In the genomic region with DNA sequence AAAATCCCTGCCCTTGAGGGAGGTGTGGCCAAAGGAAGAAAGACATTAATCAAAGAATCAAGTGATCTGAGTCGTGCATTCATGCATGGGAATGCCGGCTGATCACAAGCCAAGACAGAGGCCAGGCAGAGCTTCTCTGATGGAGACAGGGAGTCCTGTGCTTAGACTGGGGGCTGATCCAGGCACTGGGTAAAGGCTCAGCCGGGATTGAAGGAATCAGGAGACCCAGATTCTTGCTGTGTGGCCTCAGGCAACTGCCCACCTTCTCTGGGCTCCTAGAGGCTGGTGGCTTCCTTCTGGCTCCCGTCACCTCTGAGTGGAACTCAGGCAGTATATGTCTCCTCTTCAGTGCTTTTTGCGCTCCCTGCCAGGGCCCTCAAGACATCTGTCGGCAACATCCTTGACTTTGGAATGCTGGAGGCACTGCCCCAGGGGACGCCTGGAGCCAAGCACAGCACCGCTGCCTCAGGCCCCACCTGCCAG, we compare ENCODE assay signal across 9 cellular contexts. TPM values are rescaled to one million over a fixed set of nuclear protein-coding genes. Genes with fewer than 3 reads are reported as not detected.
DNase-seq lines count a peak whose midpoint lies in the region; ATAC-seq, FAIRE-seq and TF ChIP-seq lines count a peak whose summit lies in the region.
"Had no signal": no experiment of that assay in that cellular context is flagged by ENCODE, and none has a peak within 500 bp of the region (broad histone marks: within the 10 kb centered on the region; RNA-seq: fewer than 3 reads in every experiment).

No MANE protein-coding gene starts in this region.

- H2AK5ac ChIP-seq in H9 (ENCODE audit: insufficient read length, low read length), result no peak overlapping the region

- H3K18ac ChIP-seq in H9 (ENCODE audit: insufficient read length, low read depth, low read length), result no peak overlapping the region

- no peak for FAIRE-seq in D721Med (lab: Jason Lieb, UNC)

- H3K36me3 Mint-ChIP-seq in H9 (ENCODE audit: insufficient read depth in 1 of 3, low read depth in 3 of 3), result no peaks in the 10 kb centered on the region
- H3K36me3 Mint-ChIP-seq in immature natural killer cell, result no peaks in the 10 kb centered on the region
- no peaks in the 10 kb centered on the region for H3K36me3 Mint-ChIP-seq in activated naive CD8-positive, alpha-beta T cell treated with anti-CD3 and anti-CD28 coated beads, Interleukin-2, amount 50 U/mL, for 24 hours (ENCODE audit: low read depth)

- no peak overlapping the region for H3K9ac ChIP-seq in H9 (ENCODE audit: extremely low read depth, insufficient read length, low read length)

- WGBS in H9 (ENCODE audit: extremely low coverage, insufficient read length, low lambda C conversion rate), result no CpG with 5 or more reads among the region's 8 CpGs

- H2BK20ac ChIP-seq in H9 (ENCODE audit: low read depth, low read length, poor library complexity, severe bottlenecking), result no peak overlapping the region

- no peaks in the 10 kb centered on the region for H3K79me2 ChIP-seq in H9 (ENCODE audit: insufficient read depth, low read length)

- no peak overlapping the region for H3K27ac Mint-ChIP-seq in H9
- H3K27ac Mint-ChIP-seq in immature natural killer cell, result peak overlapping the region in 4 of 6 donors; percentile 3 to 81 (median 58)
- peak overlapping the region; percentile 6 to 65 for H3K27ac Mint-ChIP-seq in stimulated activated naive CD8-positive, alpha-beta T cell treated with anti-CD3 and anti-CD28 coated beads, Interleukin-15, amount 100 ng/mL, for 72 hours
- H3K27ac Mint-ChIP-seq in activated naive CD8-positive, alpha-beta T cell treated with anti-CD3 and anti-CD28 coated beads, Interleukin-2, amount 50 U/mL, for 24 hours, result no peak overlapping the region
- H3K27ac Mint-ChIP-seq: IgD-negative memory B cell had no signal

- no peaks in the 10 kb centered on the region for H3K9me3 ChIP-seq in H9 (ENCODE audit: control insufficient read depth, low read depth, low read length)

- H3K9me3 Mint-ChIP-seq in H9 (peaks cover 0 to 5% of the 10 kb centered on the region in 2 experiments; a peak in 2 of 5 replicates), immature natural killer cell (no peaks in the 10 kb centered on the region)
- H3K9me3 Mint-ChIP-seq in stimulated activated naive CD8-positive, alpha-beta T cell treated with anti-CD3 and anti-CD28 coated beads, Interleukin-15, amount 100 ng/mL, for 72 hours, result no peaks in the 10 kb centered on the region
- H3K9me3 Mint-ChIP-seq in activated naive CD8-positive, alpha-beta T cell treated with anti-CD3 and anti-CD28 coated beads, Interleukin-2, amount 50 U/mL, for 24 hours, result no peaks in the 10 kb centered on the region
- H3K9me3 Mint-ChIP-seq: IgD-negative memory B cell had no signal

- no peak overlapping the region for H2AFZ ChIP-seq in H9 (ENCODE audit: low read length)

- no peak overlapping the region for H3K4me2 ChIP-seq in H9 (ENCODE audit: insufficient read depth, insufficient read length, low read length)

- no peak overlapping the region for H2BK120ac ChIP-seq in H9 (ENCODE audit: low read depth, low read length, poor library complexity, severe bottlenecking)

- peaks cover 80% of the 10 kb centered on the region for H3K27me3 ChIP-seq in H9 (ENCODE audit: insufficient read depth, low read length)

- H3K56ac ChIP-seq in H9 (ENCODE audit: insufficient read length, low read depth, low read length), result no peak overlapping the region

- peaks cover 8% of the 10 kb centered on the region; the same call in 1 of the 2 replicates for H3K4me1 ChIP-seq in H9 (ENCODE audit: insufficient read depth, low read length)

- H3K23ac ChIP-seq in H9 (ENCODE audit: insufficient read length, low read depth, low read length), result no peak overlapping the region

- no peak overlapping the region for H4K91ac ChIP-seq in H9 (ENCODE audit: insufficient read length, low read depth, low read length)

- DNase-seq in H9 (peak; percentile 76), immature natural killer cell (no peak), NCI-H345 (lab: John Stamatoyannopoulos, UW) (no peak), D721Med (ENCODE audit: insufficient read length, low spot score) (no peak), GM13976 (ENCODE audit: low spot score) (no peak)
- DNase-seq in stimulated activated naive CD8-positive, alpha-beta T cell treated with anti-CD3 and anti-CD28 coated beads, Interleukin-15, amount 100 ng/mL, for 72 hours, result no peak
- DNase-seq in activated naive CD8-positive, alpha-beta T cell treated with anti-CD3 and anti-CD28 coated beads, Interleukin-2, amount 50 U/mL, for 24 hours, result no peak

- H3K23me2 ChIP-seq in H9 (ENCODE audit: insufficient read length, low read depth, low read length, poor library complexity, severe bottlenecking), result peaks cover 5% of the 10 kb centered on the region

- H3K4me3 Mint-ChIP-seq in H9 (peak overlapping the region in 1 of 2 experiments; percentile 66; a peak in 2 of 5 replicates), immature natural killer cell (peak overlapping the region in 1 of 5 donors; percentile 1)
- no peak overlapping the region for H3K4me3 Mint-ChIP-seq in stimulated activated naive CD8-positive, alpha-beta T cell treated with anti-CD3 and anti-CD28 coated beads, Interleukin-15, amount 100 ng/mL, for 72 hours
- H3K4me3 Mint-ChIP-seq in activated naive CD8-positive, alpha-beta T cell treated with anti-CD3 and anti-CD28 coated beads, Interleukin-2, amount 50 U/mL, for 24 hours, result no peak overlapping the region

- no peak overlapping the region for H2BK15ac ChIP-seq in H9 (ENCODE audit: low read depth, low read length)

- no peaks in the 10 kb centered on the region for H4K20me1 ChIP-seq in H9 (ENCODE audit: control insufficient read depth, insufficient read depth, insufficient read length)

- no peak overlapping the region for H3K4ac ChIP-seq in H9 (ENCODE audit: low read depth, low read length)

- H3K27me3 Mint-ChIP-seq in H9 (ENCODE audit: low read depth) (peaks cover 94% of the 10 kb centered on the region), immature natural killer cell (ENCODE audit: low read depth in 3 of 3) (peaks cover 5 to 16% (median 5%) of the 10 kb centered on the region in 3 donors)
- H3K27me3 Mint-ChIP-seq in stimulated activated naive CD8-positive, alpha-beta T cell treated with anti-CD3 and anti-CD28 coated beads, Interleukin-15, amount 100 ng/mL, for 72 hours, result no peaks in the 10 kb centered on the region
- H3K27me3 Mint-ChIP-seq in activated naive CD8-positive, alpha-beta T cell treated with anti-CD3 and anti-CD28 coated beads, Interleukin-2, amount 50 U/mL, for 24 hours, result no peaks in the 10 kb centered on the region
- H3K27me3 Mint-ChIP-seq: IgD-negative memory B cell had no signal

- H4K8ac ChIP-seq in H9 (replicated peaks; ENCODE audit: insufficient read length, low read depth, low read length), result no peak overlapping the region

- no peak overlapping the region for H2BK5ac ChIP-seq in H9 (ENCODE audit: insufficient read length, low read length)

- H3T11ph ChIP-seq in H9 (ENCODE audit: low read length), result no peak overlapping the region

- H4K5ac ChIP-seq in H9 (ENCODE audit: insufficient read length, low read depth, low read length), result no peak overlapping the region

- H3K27ac ChIP-seq in H9 (ENCODE audit: insufficient read length, low read depth, low read length), result no peak overlapping the region

- TF ChIP-seq CTCF in H9 (conservative IDR thresholded peaks at IDR 0.05) (no peak), D721Med (IDR thresholded peaks at IDR 0.05; ENCODE audit: insufficient read depth, missing control alignments) (no peak), GM13976 (IDR thresholded peaks at IDR 0.05; ENCODE audit: borderline replicate concordance, control extremely low read depth, extremely low read depth, insufficient read depth, missing control alignments) (no peak)

- no peak overlapping the region for H2BK12ac ChIP-seq in H9 (ENCODE audit: insufficient read length, low read depth, low read length)

- H3K14ac ChIP-seq in H9 (ENCODE audit: insufficient read depth, low read length), result no peak overlapping the region

- in situ Hi-C loops in GM13976 (cut with MboI; ENCODE audit: low sequenced_read_pairs, unreplicated experiment), result no loop called here

- H3K79me1 ChIP-seq in H9 (ENCODE audit: insufficient read depth, low read depth, low read length, poor library complexity, severe bottlenecking), result no peaks in the 10 kb centered on the region

- ATAC-seq in SK-N-SH treated with all-trans-retinoic acid at 6 μM for 48 hours, result peak; percentile 33
- ATAC-seq in stimulated activated naive CD8-positive, alpha-beta T cell treated with anti-CD3 and anti-CD28 coated beads, Interleukin-15, amount 100 ng/mL, for 72 hours, result no peak
- no peak for ATAC-seq in activated naive CD8-positive, alpha-beta T cell treated with anti-CD3 and anti-CD28 coated beads, Interleukin-2, amount 50 U/mL, for 24 hours

- peaks cover 31 to 62% of the 10 kb centered on the region in 2 experiments for H3K4me1 Mint-ChIP-seq in H9
- peaks cover 36 to 49% of the 10 kb centered on the region in 2 donors for H3K4me1 Mint-ChIP-seq in immature natural killer cell
- H3K4me1 Mint-ChIP-seq in stimulated activated naive CD8-positive, alpha-beta T cell treated with anti-CD3 and anti-CD28 coated beads, Interleukin-15, amount 100 ng/mL, for 72 hours, result peaks cover 76% of the 10 kb centered on the region
- peaks cover 48% of the 10 kb centered on the region for H3K4me1 Mint-ChIP-seq in activated naive CD8-positive, alpha-beta T cell treated with anti-CD3 and anti-CD28 coated beads, Interleukin-2, amount 50 U/mL, for 24 hours

TF ChIP-seq in SK-N-SH treated with all-trans-retinoic acid at 6 μM for 48 hours, 23 proteins besides CTCF, POLR2A, EP300 and RAD21 (continues in another document):
- TF ChIP-seq ZFP30 (CRISPR knock-in tag; IDR thresholded peaks at IDR 0.05), result no peak
- TF ChIP-seq BACH2 (CRISPR knock-in tag; IDR thresholded peaks at IDR 0.05; ENCODE audit: borderline replicate concordance), result no peak
- TF ChIP-seq TCF4 (CRISPR knock-in tag; IDR thresholded peaks at IDR 0.05; ENCODE audit: borderline replicate concordance), result no peak
- TF ChIP-seq SNAI2 (CRISPR knock-in tag; IDR thresholded peaks at IDR 0.05), result no peak
- TF ChIP-seq CSRNP3 (CRISPR knock-in tag; IDR thresholded peaks at IDR 0.05), result no peak
- no peak for TF ChIP-seq RARB (CRISPR knock-in tag; IDR thresholded peaks at IDR 0.05)
- TF ChIP-seq CSDC2 (CRISPR knock-in tag; IDR thresholded peaks at IDR 0.05), result no peak
- no peak for TF ChIP-seq PPARA (CRISPR knock-in tag; IDR thresholded peaks at IDR 0.05; ENCODE audit: borderline replicate concordance)

RNA-seq across cellular contexts. Expression of gene RAI1, which starts 17.7 kb away (rescaled TPM):
- total RNA-seq in H9 (2021), result 1.5 and 1.9 TPM in 2 replicates
- polyA plus RNA-seq in immature natural killer cell, result 1 to 10 TPM; 1.5 to 6.2 (median 2.0) TPM

Comparison
In these comparisons a context has a peak if more than half of its experiments do, and no peak if none do; other contexts are left out.
1. H3K27ac Mint-ChIP-seq: peak in immature natural killer cell (4 of 6) and stimulated activated naive CD8-positive, alpha-beta T cell treated with anti-CD3 and anti-CD28 coated beads, Interleukin-15, amount 100 ng/mL, for 72 hours (2 of 2); none in H9 (0 of 3) and activated naive CD8-positive, alpha-beta T cell treated with anti-CD3 and anti-CD28 coated beads, Interleukin-2, amount 50 U/mL, for 24 hours (single experiment).